ENCODE assay signal across 16 cellular contexts in the genomic region with DNA sequence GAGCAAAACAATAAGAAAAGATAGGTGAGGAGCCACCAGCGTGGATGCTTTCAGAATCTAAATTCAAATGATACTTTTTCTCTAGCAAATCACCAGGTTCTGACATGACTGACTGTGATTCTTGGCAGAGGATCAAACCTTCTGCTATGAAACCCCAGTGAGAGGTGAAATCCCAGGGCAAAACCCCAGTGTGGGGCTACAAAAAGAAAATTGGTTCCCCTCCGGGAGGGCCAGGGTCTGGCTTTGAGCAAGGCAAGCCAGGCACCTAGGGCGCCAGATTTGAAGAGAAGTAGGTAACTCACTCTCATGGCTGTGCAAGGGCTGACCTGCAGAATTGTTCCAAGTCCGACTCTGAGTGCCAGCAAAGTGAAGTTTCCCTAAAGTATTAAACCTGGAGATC. TPM values are rescaled to one million over a fixed set of nuclear protein-coding genes. Genes with fewer than 3 reads are reported as not detected.
A peak's percentile ranks its signal among the peaks of the same experiment; 100 is the strongest.
DNase-seq lines count a peak whose midpoint lies in the region; ATAC-seq and TF ChIP-seq lines count a peak whose summit lies in the region.
"Had no signal": no experiment of that assay in that cellular context is flagged by ENCODE, and none has a peak within 500 bp of the region (broad histone marks: within the 10 kb centered on the region; RNA-seq: fewer than 3 reads in every experiment).

No MANE protein-coding gene starts in this region.

- TF ChIP-seq POLR2A in thyroid gland (IDR thresholded peaks at IDR 0.05): no peak

- intact Hi-C loops in heart right ventricle (cut with DNase I) (no loop called here), left cardiac atrium (cut with DNase I) (no loop called here), thyroid gland (cut with DNase I) (no loop called here), tibial artery (cut with DNase I; ENCODE audit: low total_unique reads) (no loop called here)

- H3K4me1 ChIP-seq in heart right ventricle (peaks cover 0 to 49% (median 22%) of the 10 kb centered on the region in 9 donors), right atrium auricular region (peaks cover 0 to 44% of the 10 kb centered on the region in 2 donors), thyroid gland (peaks cover 23 to 33% of the 10 kb centered on the region in 2 donors), BE2C (no peaks in the 10 kb centered on the region), tibial artery (peaks cover 0 to 11% (median 0%) of the 10 kb centered on the region in 4 donors)
- H3K4me1 ChIP-seq: Caco-2, transverse colon had no signal

- DNase-seq in heart right ventricle (no peak), left cardiac atrium (no peak), NCI-H69 (lab: John Stamatoyannopoulos, UW) (peak; percentile 96), right atrium auricular region (ENCODE audit: low spot score) (no peak), thyroid gland (peak in 1 of 2 donors; percentile 13), LoVo (ENCODE audit: low spot score) (no peak), BE2C (no peak), tibial artery (no peak)
- DNase-seq: activated CD4-positive, alpha-beta T cell treated with anti-CD3 and anti-CD28 coated beads, Interleukin-2, amount 50 U/mL, for 48 hours; Caco-2; endodermal cell; NCI-H1694 treated with DMSO at 0.1 percent for 48 hours; NCI-H774; stimulated activated CD4-positive, alpha-beta T cell treated with anti-CD3 and anti-CD28 coated beads, Interleukin-12 subunit alpha, Interleukin-12 subunit beta, amount 100 ng/mL, for 4 hours; transverse colon had no signal

- peak overlapping the region in 9 of 10 donors; percentile 53 to 92 (median 80) for H3K27ac ChIP-seq in heart right ventricle
- H3K27ac ChIP-seq in right atrium auricular region: peak overlapping the region; percentile 69 to 70
- peak overlapping the region; percentile 80 to 91 (median 85) for H3K27ac ChIP-seq in thyroid gland
- H3K27ac ChIP-seq in tibial artery: no peak overlapping the region

- 78% methylated on average over 4 of the region's 4 CpGs for WGBS in heart right ventricle, 2 donors
- WGBS in thyroid gland, 2 donors: 61 to 65% methylated on average over 4 of the region's 4 CpGs

- H3K9me3 ChIP-seq in heart right ventricle (no peaks in the 10 kb centered on the region), right atrium auricular region (no peaks in the 10 kb centered on the region), thyroid gland (no peaks in the 10 kb centered on the region), BE2C (no peaks in the 10 kb centered on the region), tibial artery (no peaks in the 10 kb centered on the region)
- H3K9me3 ChIP-seq: Caco-2, transverse colon had no signal

- H3K27me3 ChIP-seq in heart right ventricle (no peaks in the 10 kb centered on the region), right atrium auricular region (no peaks in the 10 kb centered on the region), thyroid gland (no peaks in the 10 kb centered on the region), BE2C (peaks cover 34% of the 10 kb centered on the region), tibial artery (no peaks in the 10 kb centered on the region)
- H3K27me3 ChIP-seq: transverse colon had no signal

- H3K4me3 ChIP-seq in heart right ventricle (no peak overlapping the region), right atrium auricular region (no peak overlapping the region), thyroid gland (replicated peaks in 1 of 3) (no peak overlapping the region), BE2C (ENCODE audit: low read depth, low read length) (no peak overlapping the region), tibial artery (no peak overlapping the region)
- H3K4me3 ChIP-seq: K562, transverse colon had no signal

- ATAC-seq in heart right ventricle (peak in 1 of 8 donors; percentile 26), left cardiac atrium (no peak)
- ATAC-seq: K562 had no signal

- TF ChIP-seq CTCF in heart right ventricle (IDR thresholded peaks at IDR 0.05) (no peak), right atrium auricular region (IDR thresholded peaks at IDR 0.05) (no peak), thyroid gland (IDR thresholded peaks at IDR 0.05) (no peak), BE2C (IDR thresholded peaks at IDR 0.05; ENCODE audit: low read depth, low read length) (no peak), tibial artery (IDR thresholded peaks at IDR 0.05) (no peak)

- H3K36me3 ChIP-seq in heart right ventricle (no peaks in the 10 kb centered on the region), right atrium auricular region (no peaks in the 10 kb centered on the region), thyroid gland (no peaks in the 10 kb centered on the region), BE2C (no peaks in the 10 kb centered on the region), tibial artery (no peaks in the 10 kb centered on the region)
- H3K36me3 ChIP-seq: transverse colon had no signal

RNA-seq across cellular contexts. Expression of a gene that starts 20.2 kb away (rescaled TPM):
- total RNA-seq in heart right ventricle: 10 to 100 TPM; 14.4 to 26.8 (median 19.5) TPM
- polyA plus RNA-seq in heart right ventricle: 1 to 10 TPM; 4.1 to 9.0 TPM
- total RNA-seq in left cardiac atrium: 10 to 100 TPM; 29.9 to 35.2 TPM
- total RNA-seq in right atrium auricular region: 10 to 100 TPM; 27.8 to 28.5 TPM
- 100 to 1,000 TPM in 1 of 4 donors, 10 to 100 TPM in 3; 89.7 to 126 (median 97.8) TPM for total RNA-seq in thyroid gland
- polyA plus RNA-seq in BE2C (2012; ENCODE audit: insufficient read depth, insufficient read length, low read depth): 1.5 TPM

Comparison
In these comparisons a context has a peak if more than half of its experiments do, and no peak if none do; other contexts are left out.
1. H3K27ac ChIP-seq: peak in heart right ventricle (9 of 10), right atrium auricular region (2 of 2) and thyroid gland (3 of 3); none in tibial artery (0 of 2).